7 cellular contexts compared by ENCODE assay signal in genomic region chr17:28494445-28495188, GRCh38. TPM values are rescaled to one million over a fixed set of nuclear protein-coding genes. Genes with fewer than 3 reads are reported as not detected.
DNase-seq lines count a peak whose midpoint lies in the region; TF ChIP-seq lines count a peak whose summit lies in the region.

No MANE protein-coding gene starts in this region.

- TF ChIP-seq CTCF in GM12864 (IDR thresholded peaks at IDR 0.05; ENCODE audit: low read depth, low read length, missing control alignments) (peak; percentile 96), RWPE1 (conservative IDR thresholded peaks at IDR 0.05; ENCODE audit: low read depth) (peak; percentile 88), osteocyte (IDR thresholded peaks at IDR 0.05) (peak; percentile 89), transverse colon (IDR thresholded peaks at IDR 0.05) (peak; percentile 83 to 90 (median 89))

- DNase-seq in GM12864 (ENCODE audit: low read depth) (peak; percentile 31), KBM-7 (peak; percentile 78), RWPE1 (ENCODE audit: low spot score) (peak; percentile 87), foreskin melanocyte (peak; percentile 24), osteocyte (ENCODE audit: extremely low spot score, unreplicated experiment) (peak; percentile 93), transverse colon (peak; percentile 79)
- peak; percentile 66 for DNase-seq in activated T-helper 9 cell treated with anti-CD3 and anti-CD28 coated beads, Interleukin-2, amount 50 U/mL, for 16 hours (ENCODE audit: low read depth)

- H3K27ac Mint-ChIP-seq in osteocyte (ENCODE audit: unreplicated experiment) = no peak overlapping the region

- CTCF ChIA-PET in RWPE1 (lab: Yijun Ruan, JAX) = interaction anchor here (0.6 to 1.8 kb wide), 6 partner anchors 11 to 1169 kb away, joined by 3 to 9 read pairs (median 4); no protein-coding TSS in a partner anchor

- H3K4me3 Mint-ChIP-seq in osteocyte (ENCODE audit: unreplicated experiment) = no peak overlapping the region

- H3K27ac ChIP-seq in RWPE1 = no peak overlapping the region
- no peak overlapping the region for H3K27ac ChIP-seq in transverse colon

- TF ChIP-seq POLR2A in transverse colon (IDR thresholded peaks at IDR 0.05) = no peak

- peaks cover 14% of the 10 kb centered on the region for H3K27me3 Mint-ChIP-seq in osteocyte (ENCODE audit: unreplicated experiment)

- no peaks in the 10 kb centered on the region for H3K36me3 Mint-ChIP-seq in osteocyte (ENCODE audit: unreplicated experiment)

- H3K4me1 ChIP-seq in transverse colon = peaks cover 0 to 10% (median 8%) of the 10 kb centered on the region in 4 donors

- intact Hi-C loops in transverse colon (cut with DNase I; ENCODE audit: low total_unique reads) = loop anchor here (5.0 kb wide), 1 partner anchor 118 kb away; the partner anchor contains the start of gene RSKR

- no peaks in the 10 kb centered on the region for H3K27me3 ChIP-seq in transverse colon

- H3K4me1 Mint-ChIP-seq in osteocyte (ENCODE audit: unreplicated experiment) = no peaks in the 10 kb centered on the region

- in situ Hi-C loops in KBM-7 (cut with MboI; ENCODE audit: low pct_unique_long_range_greater_than_20kb, low sequenced_read_pairs) (loop anchor here (10.0 kb wide), 1 partner anchor 50 kb away; no protein-coding TSS in a partner anchor), transverse colon (cut with MboI; ENCODE audit: low pct_ligation_motif_present in 1 of 4, low pct_unique_long_range_greater_than_20kb in 1 of 4, low sequenced_read_pairs in 3 of 4) (loop anchor here in 2 of 4 donors (5.0 to 10.0 kb wide), 2 partner anchors 38 to 120 kb away; partner anchors contain the start of gene RSKR (in 2 of the 2))

- no peaks in the 10 kb centered on the region for H3K9me3 Mint-ChIP-seq in osteocyte (ENCODE audit: unreplicated experiment)

- H3K9me3 ChIP-seq in transverse colon = no peaks in the 10 kb centered on the region

- no peaks in the 10 kb centered on the region for H3K36me3 ChIP-seq in transverse colon

- no peak for TF ChIP-seq EP300 in transverse colon (IDR thresholded peaks at IDR 0.05; ENCODE audit: low read depth)

- H3K4me3 ChIP-seq in GM12864 (ENCODE audit: low read depth, low read length) (no peak overlapping the region), transverse colon (no peak overlapping the region)

- 49% methylated on average over 11 of the region's 15 CpGs; no CpG with 5 or more reads in 1 of the 2 donors for WGBS in transverse colon (ENCODE audit: low coverage in 1 of 2), 2 donors

- POLR2A ChIA-PET in RWPE1 (lab: Yijun Ruan, JAX; ENCODE audit: low non-redundant PET) = no interaction called here

RNA-seq across cellular contexts. Expression of gene FOXN1, which starts 11.5 kb away (rescaled TPM):
- total RNA-seq in osteocyte = not detected in 2 replicates
- under 1 TPM in 2 of 4 donors, not detected in 2; 0.14 to 0.32 TPM for total RNA-seq in transverse colon

RNA-seq across cellular contexts. Expression of gene SLC13A2, which starts 21.2 kb away (rescaled TPM):
- total RNA-seq in osteocyte (not detected in 2 replicates), transverse colon (10 to 100 TPM in 3 of 4 donors, not detected in 1; 49.7 to 95.0 (median 50.3) TPM)

RNA-seq across cellular contexts. Expression of gene UNC119, which starts 57.8 kb away (rescaled TPM):
- total RNA-seq in osteocyte = 26.0 and 34.9 TPM in 2 replicates
- total RNA-seq in transverse colon = 10 to 100 TPM; 16.4 to 52.4 (median 32.8) TPM

Comparison
In these comparisons a context has a peak if more than half of its experiments do, and no peak if none do; other contexts are left out.
1. DNase-seq: peak in every context shown above with its lines; median percentile 93 in osteocyte; 87 in RWPE1; 79 in transverse colon; 78 in KBM-7; 66 in activated T-helper 9 cell treated with anti-CD3 and anti-CD28 coated beads, Interleukin-2, amount 50 U/mL, for 16 hours; 31 in GM12864; 24 in foreskin melanocyte.